Comparison of ENCODE assay signal across 27 cellular contexts in genomic region chr9:121226186-121226585, GRCh38. TPM values are rescaled to one million over a fixed set of nuclear protein-coding genes. Genes with fewer than 3 reads are reported as not detected.
DNase-seq lines count a peak whose midpoint lies in the region; FAIRE-seq and TF ChIP-seq lines count a peak whose summit lies in the region.
"Had no signal": no experiment of that assay in that cellular context is flagged by ENCODE, and none has a peak within 500 bp of the region (broad histone marks: within the 10 kb centered on the region; RNA-seq: fewer than 3 reads in every experiment).

No MANE protein-coding gene starts in this region.

- intact Hi-C loops in mammary epithelial cell (cut with micrococcal nuclease): no loop called here
- intact Hi-C loops in breast epithelium (cut with DNase I; ENCODE audit: low total_unique reads): no loop called here

- TF ChIP-seq POLR2A in breast epithelium (IDR thresholded peaks at IDR 0.05) (no peak), H1 (IDR thresholded peaks at IDR 0.05; ENCODE audit: control extremely low read depth in 1 of 2, low read depth in 2 of 2, low read length in 2 of 2) (no peak)

- H2BK15ac ChIP-seq in H1 (ENCODE audit: low read length): no peak overlapping the region

- H4K20me1 ChIP-seq in mammary epithelial cell (ENCODE audit: insufficient read depth, low read length): no peaks in the 10 kb centered on the region
- H4K20me1 ChIP-seq in H1 (replicated peaks in 1 of 2; ENCODE audit: control insufficient read depth in 1 of 2, insufficient read depth in 2 of 2, low read length in 2 of 2): no peaks in the 10 kb centered on the region

- BruUV-seq in mammary epithelial cell (replicated peaks; lab: Mats Ljungman, UMichigan): no TSS peak

- H3K14ac ChIP-seq in H1 (ENCODE audit: insufficient read length): no peak overlapping the region

- 0 out of 2 replicates have a peak overlapping the region, but pooled peaks have one; percentile 9 for H2BK12ac ChIP-seq in H1 (ENCODE audit: low read depth, low read length)

- H3K18ac ChIP-seq in H1 (ENCODE audit: extremely low read depth, low read length): no peak overlapping the region

- no peak overlapping the region for H3K4ac ChIP-seq in H1 (replicated peaks; ENCODE audit: insufficient read length, low read depth, low read length)

- FAIRE-seq in H1 (lab: Jason Lieb, UNC) (no peak), HTR-8/SVneo (lab: Jason Lieb, UNC) (no peak)

- POLR2A ChIA-PET in H1 (lab: Charles Lee; ENCODE audit: partially characterized antibody): interaction anchor here (1.4 kb wide), 1 partner anchor 61 kb away, joined by 3 read pairs; no protein-coding TSS in a partner anchor

- H3K4me3 ChIP-seq in mammary epithelial cell (replicated peaks in 1 of 3; ENCODE audit: insufficient read depth in 1 of 3, low read depth in 2 of 3, low read length in 3 of 3): no peak overlapping the region
- no peak overlapping the region for H3K4me3 ChIP-seq in breast epithelium
- H3K4me3 ChIP-seq in H1 (ENCODE audit: extremely low read depth in 1 of 4, insufficient read depth in 2 of 4, low read depth in 3 of 4, low read length in 4 of 4): no peak overlapping the region
- no peak overlapping the region for H3K4me3 ChIP-seq in H7 (ENCODE audit: insufficient read depth, low read depth, low read length)
- H3K4me3 ChIP-seq: ascending aorta, lower lobe of right lung, skin epidermis, stomach, thyroid gland had no signal

- no peak overlapping the region for H2BK120ac ChIP-seq in H1 (replicated peaks; ENCODE audit: low read depth, low read length)

- H3K79me2 ChIP-seq in mammary epithelial cell (ENCODE audit: insufficient read depth, low read length): no peaks in the 10 kb centered on the region
- no peaks in the 10 kb centered on the region for H3K79me2 ChIP-seq in H1 (ENCODE audit: control insufficient read depth in 1 of 2, insufficient read depth in 2 of 2, low read length in 2 of 2)

- TF ChIP-seq CTCF in mammary epithelial cell (conservative IDR thresholded peaks at IDR 0.05 in 1 of 2, IDR thresholded peaks at IDR 0.05 in 1 of 2; ENCODE audit: extremely low read depth in 1 of 2, insufficient read depth in 1 of 2, low read depth in 1 of 2, low read length in 2 of 2): no peak
- no peak for TF ChIP-seq CTCF in breast epithelium (IDR thresholded peaks at IDR 0.05)
- TF ChIP-seq CTCF in H1 (IDR thresholded peaks at IDR 0.05; ENCODE audit: control extremely low read depth in 1 of 3, insufficient read depth in 1 of 3, low read depth in 1 of 3, low read length in 3 of 3): no peak

- no peak overlapping the region for H4K5ac ChIP-seq in H1 (ENCODE audit: insufficient read length, low read depth, low read length)

- in situ Hi-C loops in mammary epithelial cell (cut with MboI; ENCODE audit: low sequenced_read_pairs in 2 of 2): no loop called here

- 78% methylated on average over 2 of the region's 2 CpGs for WGBS in mammary epithelial cell (ENCODE audit: low coverage, missing lambda C conversion rate)
- WGBS in H1 (ENCODE audit: extremely low coverage in 1 of 2, insufficient coverage in 1 of 2, insufficient read length in 1 of 2, insufficient replicate concordance in 2 of 2, low coverage in 1 of 2, low lambda C conversion rate in 2 of 2, missing lambda C conversion rate in 1 of 2), 2 experiments: 85% methylated on average over 2 of the region's 2 CpGs; no CpG with 5 or more reads in 1 of the 2 experiments

- no peak overlapping the region for H4K91ac ChIP-seq in H1 (replicated peaks; ENCODE audit: insufficient read length, low read length)

- H2AFZ ChIP-seq in mammary epithelial cell (ENCODE audit: low read depth, low read length) (no peak overlapping the region), H1 (ENCODE audit: low read length) (no peak overlapping the region)

- H3K4me1 ChIP-seq in mammary epithelial cell (ENCODE audit: insufficient read depth, low read length) (peaks cover 6% of the 10 kb centered on the region), breast epithelium (no peaks in the 10 kb centered on the region), H1 (replicated peaks in 1 of 4; ENCODE audit: control insufficient read depth in 3 of 4, insufficient read depth in 4 of 4, low read length in 3 of 4) (peaks cover 6 to 13% (median 10%) of the 10 kb centered on the region in 4 experiments)
- H3K4me1 ChIP-seq: ascending aorta, thyroid gland had no signal

- DNase-seq in mammary epithelial cell: peak; percentile 54
- DNase-seq in breast epithelium (ENCODE audit: low spot score in 2 of 2): no peak
- peak; percentile 41 for DNase-seq in RPMI7951 (ENCODE audit: low read depth)
- DNase-seq in H1 (ENCODE audit: low read depth in 1 of 2, low spot score in 2 of 2): no peak
- no peak for DNase-seq in DMS79 treated with DMSO at 0.1 percent for 48 hours (lab: John Stamatoyannopoulos, UW)
- DNase-seq in H7: no peak
- DNase-seq in NCI-H345 (lab: John Stamatoyannopoulos, UW): no peak
- no peak for DNase-seq in HTR-8/SVneo (ENCODE audit: insufficient read length, low spot score)
- DNase-seq: 8988T; activated CD4-positive, alpha-beta T cell treated with anti-CD3 and anti-CD28 coated beads for 4 hours; activated T-cell treated with anti-CD3 and anti-CD28 coated beads for 4 hours; AML-193; CD4-positive, alpha-beta T cell; GDM1; glutamatergic neuron; kidney glomerular epithelial cell; lower lobe of right lung; NCI-H1092; NCI-H187; NCI-H2171 treated with DMSO at 0.1 percent for 48 hours; NCI-H526 treated with DMSO at 0.1 percent for 48 hours; stomach; T-helper 17 cell; thyroid gland had no signal

- no peak overlapping the region for H2AK5ac ChIP-seq in H1 (ENCODE audit: low read depth, low read length)

- H3K23me2 ChIP-seq in H1 (ENCODE audit: low read depth, low read length): no peaks in the 10 kb centered on the region

- H3K79me1 ChIP-seq in H1 (ENCODE audit: low read depth, low read length): no peaks in the 10 kb centered on the region

- H3K4me2 ChIP-seq in mammary epithelial cell (ENCODE audit: insufficient read depth, low read depth, low read length) (no peak overlapping the region), H1 (ENCODE audit: insufficient read depth in 1 of 2, low read depth in 2 of 2, low read length in 2 of 2) (no peak overlapping the region)

- no peak overlapping the region for H3K23ac ChIP-seq in H1 (ENCODE audit: insufficient read length)

- dilution Hi-C loops in mammary epithelial cell (cut with HindIII; ENCODE audit: low sequenced_read_pairs): no loop called here

- CTCF ChIA-PET in mammary epithelial cell (lab: Charles Lee; ENCODE audit: low non-redundant PET) (no interaction called here), H1 (lab: Charles Lee; ENCODE audit: partially characterized antibody) (interaction anchor here (0.6 to 2.7 kb wide), 9 partner anchors 9 to 167 kb away, joined by 3 to 12 read pairs (median 4); no protein-coding TSS in a partner anchor)

- H3K36me3 ChIP-seq in mammary epithelial cell (ENCODE audit: insufficient read depth, low read length) (no peaks in the 10 kb centered on the region), breast epithelium (no peaks in the 10 kb centered on the region), H1 (ENCODE audit: control insufficient read depth in 2 of 4, insufficient read depth in 4 of 4, low read length in 3 of 4) (no peaks in the 10 kb centered on the region), H7 (replicated peaks; ENCODE audit: control insufficient read depth, insufficient read depth, low read length) (no peaks in the 10 kb centered on the region)
- H3K36me3 ChIP-seq: ascending aorta, stomach, thyroid gland had no signal

- TF ChIP-seq RAD21 in H1 (IDR thresholded peaks at IDR 0.05 in 1 of 2, conservative IDR thresholded peaks at IDR 0.05 in 1 of 2; ENCODE audit: low read depth in 2 of 2, low read length in 2 of 2): no peak

- H3K9me3 ChIP-seq in mammary epithelial cell (replicated peaks; ENCODE audit: insufficient read depth, low read length) (no peaks in the 10 kb centered on the region), breast epithelium (no peaks in the 10 kb centered on the region), H1 (ENCODE audit: insufficient read depth in 2 of 2, low read depth in 1 of 2, low read length in 1 of 2) (no peaks in the 10 kb centered on the region)
- H3K9me3 ChIP-seq: ascending aorta, lower lobe of right lung, stomach, thyroid gland had no signal

- no peak overlapping the region for H4K8ac ChIP-seq in H1 (ENCODE audit: extremely low read depth, insufficient read depth, low read length)

- H3K27ac ChIP-seq in mammary epithelial cell (ENCODE audit: insufficient read depth, low read depth, low read length) (no peak overlapping the region), breast epithelium (no peak overlapping the region), H1 (ENCODE audit: low read depth, low read length) (no peak overlapping the region)
- H3K27ac ChIP-seq: ascending aorta, HL-60, lower lobe of right lung, skin epidermis, stomach, thyroid gland had no signal

- H3K9ac ChIP-seq in mammary epithelial cell (ENCODE audit: insufficient read depth, low read length) (no peak overlapping the region), H1 (replicated peaks in 1 of 4; ENCODE audit: extremely low read depth in 1 of 4, low read depth in 3 of 4, low read length in 3 of 4) (no peak overlapping the region)

- no peak for TF ChIP-seq EP300 in H1 (IDR thresholded peaks at IDR 0.05; ENCODE audit: borderline replicate concordance in 1 of 2, low read depth in 2 of 2, low read length in 2 of 2)

- no peak overlapping the region for H3K56ac ChIP-seq in H1 (replicated peaks; ENCODE audit: insufficient read length, low read depth, low read length)

- H2BK5ac ChIP-seq in H1 (ENCODE audit: low read depth, low read length): no peak overlapping the region

- no peak overlapping the region for H2BK20ac ChIP-seq in H1 (ENCODE audit: low read length)

- no peaks in the 10 kb centered on the region for H3K27me3 ChIP-seq in mammary epithelial cell (ENCODE audit: insufficient read depth, low read length)
- H3K27me3 ChIP-seq in breast epithelium: no peaks in the 10 kb centered on the region
- peaks cover 0 to 3% (median 0%) of the 10 kb centered on the region in 4 experiments; a peak in 2 of 7 replicates for H3K27me3 ChIP-seq in H1 (replicated peaks in 1 of 4; ENCODE audit: control insufficient read depth in 3 of 4, extremely low read depth in 1 of 4, insufficient read depth in 3 of 4, low read length in 3 of 4)
- no peaks in the 10 kb centered on the region for H3K27me3 ChIP-seq in H7 (ENCODE audit: control insufficient read depth, insufficient read depth, low read length)
- H3K27me3 ChIP-seq: ascending aorta, stomach, thyroid gland had no signal

RNA-seq across cellular contexts. Expression of gene RAB14, which starts 24.5 kb away (rescaled TPM):
- total RNA-seq in mammary epithelial cell: 10 to 100 TPM; 27.5 to 74.6 TPM
- 24.7 TPM for polyA plus RNA-seq in mammary epithelial cell
- 33.8 TPM for polyA minus RNA-seq in mammary epithelial cell
- 10 to 100 TPM; 36.5 to 53.1 (median 41.3) TPM for total RNA-seq in breast epithelium
- 25.1 and 34.5 TPM in 2 replicates for total RNA-seq in RPMI7951 (2014; rRNA removed; shearing (Covaris generic))
- total RNA-seq in H1 (2021; fragmentation: NEBNext Ultra II Directional; extraction: Animal tissue kit (Norgen Biotek cat#: 25700)): 41.6 and 44.8 TPM in 2 replicates
- polyA plus RNA-seq in H1 (2011; rRNA removed): 6.0 and 9.1 TPM in 2 replicates
- 11.0 TPM for polyA plus RNA-seq in H1 (2011; cell fraction: cytosol; rRNA removed)
- 3.4 TPM for polyA plus RNA-seq in H1 (2011; cell fraction: nucleus; rRNA removed)
- 14.6 to 24.2 TPM (median 17.6 TPM) in 4 replicates for polyA plus RNA-seq in H1 (2012, experiment 1 of 2)
- 7.2 TPM for polyA plus RNA-seq in H1 (2012, experiment 2 of 2)
- 19.1 TPM for polyA plus RNA-seq in H1 (2013, experiment 1 of 2)
- 19.2 TPM for polyA plus RNA-seq in H1 (2013, experiment 2 of 2)
- polyA minus RNA-seq in H1 (2011; rRNA and poly(A)+ RNA removed): 8.3 and 8.6 TPM in 2 replicates
- 9.4 TPM for polyA minus RNA-seq in H1 (2011; cell fraction: cytosol; rRNA and poly(A)+ RNA removed)
- polyA minus RNA-seq in H1 (2011; cell fraction: nucleus; rRNA and poly(A)+ RNA removed): 9.8 TPM
- 19.5 and 22.1 TPM in 2 replicates for total RNA-seq in H7 (2014; rRNA removed; shearing (Covaris generic))

RNA-seq across cellular contexts. Expression of gene GSN, which starts 41.8 kb away (rescaled TPM):
- total RNA-seq in mammary epithelial cell (100 to 1,000 TPM; 196 to 723 TPM), breast epithelium (over 10,000 TPM in 1 of 3 donors, 1,000 to 10,000 TPM in 2; 1,290 to 13,922 (median 1,437) TPM)
- polyA plus RNA-seq in mammary epithelial cell (462 TPM), H1 (2011; rRNA removed) (94.5 and 107 TPM in 2 replicates)
- polyA minus RNA-seq in mammary epithelial cell: 325 TPM
- 229 and 317 TPM in 2 replicates for total RNA-seq in RPMI7951 (2014; rRNA removed; shearing (Covaris generic))
- 49.7 and 52.3 TPM in 2 replicates for total RNA-seq in H1 (2021; fragmentation: NEBNext Ultra II Directional; extraction: Animal tissue kit (Norgen Biotek cat#: 25700))
- 101 TPM for polyA plus RNA-seq in H1 (2011; cell fraction: cytosol; rRNA removed)
- 135 TPM for polyA plus RNA-seq in H1 (2011; cell fraction: nucleus; rRNA removed)
- polyA plus RNA-seq in H1 (2012, experiment 1 of 2): 54.3 to 109 TPM (median 91.7 TPM) in 4 replicates
- 62.4 TPM for polyA plus RNA-seq in H1 (2012, experiment 2 of 2)
- polyA plus RNA-seq in H1 (2013, experiment 1 of 2): 15.2 TPM
- 14.2 TPM for polyA plus RNA-seq in H1 (2013, experiment 2 of 2)
- 113 and 127 TPM in 2 replicates for polyA minus RNA-seq in H1 (2011; rRNA and poly(A)+ RNA removed)
- polyA minus RNA-seq in H1 (2011; cell fraction: cytosol; rRNA and poly(A)+ RNA removed): 70.7 TPM
- polyA minus RNA-seq in H1 (2011; cell fraction: nucleus; rRNA and poly(A)+ RNA removed): 53.4 TPM
- 73.0 and 78.5 TPM in 2 replicates for total RNA-seq in H7 (2014; rRNA removed; shearing (Covaris generic))

Comparison
In these comparisons a context has a peak if more than half of its experiments do, and no peak if none do; other contexts are left out.
1. DNase-seq: peak in mammary epithelial cell (single experiment) and RPMI7951 (single experiment); none in breast epithelium (0 of 2), H1 (0 of 2), DMS79 treated with DMSO at 0.1 percent for 48 hours (single experiment), H7 (single experiment), NCI-H345 (single experiment) and HTR-8/SVneo (single experiment).